In the genomic region with DNA sequence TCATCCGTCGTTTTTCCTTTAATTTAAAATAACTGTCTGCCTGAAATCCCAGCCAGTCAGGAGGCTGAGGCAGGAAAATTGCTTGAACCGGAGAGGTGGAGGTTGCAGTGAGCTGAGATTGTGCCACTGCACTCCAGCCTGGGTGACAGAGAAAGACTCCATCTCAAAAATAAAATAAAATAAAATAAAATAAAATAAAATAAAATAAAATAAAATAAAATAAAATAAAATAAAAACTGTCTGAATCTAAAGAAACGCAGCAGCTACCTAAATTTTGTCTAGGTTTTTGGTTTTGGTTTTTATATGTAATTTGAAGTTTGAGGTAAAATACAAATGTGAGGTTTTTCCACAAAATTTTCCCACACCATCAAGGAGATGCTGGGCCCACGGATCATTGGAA, we compare ENCODE assay signal across 6 cellular contexts. TPM values are rescaled to one million over a fixed set of nuclear protein-coding genes. Genes with fewer than 3 reads are reported as not detected.
"Had no signal": no experiment of that assay in that cellular context is flagged by ENCODE, and none has a peak within 500 bp of the region (broad histone marks: within the 10 kb centered on the region; RNA-seq: fewer than 3 reads in every experiment).

No MANE protein-coding gene starts in this region.

RNA-seq across cellular contexts. Expression of a gene that starts 5.0 kb away (rescaled TPM):
- total RNA-seq: HepG2, HT1080, IMR-90, NCI-H460, Right ventricle myocardium superior, SJSA1 had no signal
- polyA plus RNA-seq: HepG2, IMR-90 had no signal

RNA-seq across cellular contexts. Expression of a gene that starts 12.9 kb away (rescaled TPM):
- total RNA-seq: HT1080, IMR-90, Right ventricle myocardium superior had no signal
- polyA plus RNA-seq: IMR-90 had no signal

RNA-seq across cellular contexts. Expression of a gene that starts 42.4 kb away (rescaled TPM):
- total RNA-seq: HT1080, IMR-90, NCI-H460, Right ventricle myocardium superior, SJSA1 had no signal
- polyA plus RNA-seq: IMR-90 had no signal

RNA-seq across cellular contexts. Expression of a gene that starts 57.9 kb away (rescaled TPM):
- total RNA-seq: HepG2, HT1080, IMR-90, NCI-H460, Right ventricle myocardium superior, SJSA1 had no signal
- polyA plus RNA-seq: IMR-90 had no signal
